In genomic region chr19:43043492-43044180, GRCh38 we compare ENCODE assay signal across 14 cellular contexts. TPM values are rescaled to one million over a fixed set of nuclear protein-coding genes. Genes with fewer than 3 reads are reported as not detected.
"Had no signal": no experiment of that assay in that cellular context is flagged by ENCODE, and none has a peak within 500 bp of the region (broad histone marks: within the 10 kb centered on the region; RNA-seq: fewer than 3 reads in every experiment).

No MANE protein-coding gene starts in this region.

RNA-seq across cellular contexts. Expression of gene PSG11, which starts 17.4 kb away (rescaled TPM):
- total RNA-seq: activated B cell treated with CpG ODN at 0.5 μM for 24 hours; activated CD4-positive, alpha-beta memory T cell treated with anti-CD3 and anti-CD28 coated beads for 36 hours; activated CD4-positive, alpha-beta memory T cell treated with anti-CD3 and anti-CD28 coated beads, Interleukin-2, amount 10 ng/mL, durations not matched to agents 7 days and 5 days; activated CD4-positive, alpha-beta T cell treated with anti-CD3 and anti-CD28 coated beads for 36 hours; activated CD4-positive, alpha-beta T cell treated with anti-CD3 and anti-CD28 coated beads, Interleukin-2, amount 10 ng/mL, durations not matched to agents 24 days and 14 days; activated CD4-positive, alpha-beta T cell treated with anti-CD3 and anti-CD28 coated beads, Interleukin-2, amount 10 ng/mL, durations not matched to agents 7 days and 5 days; activated CD8-positive, alpha-beta memory T cell treated with anti-CD3 and anti-CD28 coated beads for 36 hours; activated CD8-positive, alpha-beta memory T cell treated with anti-CD3 and anti-CD28 coated beads, Interleukin-2, amount 10 ng/mL, durations not matched to agents 7 days and 5 days; activated CD8-positive, alpha-beta T cell treated with anti-CD3 and anti-CD28 coated beads for 36 hours; activated CD8-positive, alpha-beta T cell treated with anti-CD3 and anti-CD28 coated beads, Interleukin-2, amount 10 ng/mL, durations not matched to agents 7 days and 5 days; T-cell; T-helper 1 cell treated with Interleukin-12 subunit alpha and Interleukin-12 subunit beta and Interleukin-4 antibody, amounts not matched to agents 30 ng/mL and 1 ng/mL, for 36 hours; T-helper 2 cell treated with Interferon-gamma antibody and Interleukin-4, amounts not matched to agents 100 ng/mL and 5 ng/mL, for 36 hours; WTC11 had no signal

RNA-seq across cellular contexts. Expression of gene PSG2, which starts 38.9 kb away (rescaled TPM):
- total RNA-seq: activated B cell treated with CpG ODN at 0.5 μM for 24 hours; activated CD4-positive, alpha-beta memory T cell treated with anti-CD3 and anti-CD28 coated beads for 36 hours; activated CD4-positive, alpha-beta memory T cell treated with anti-CD3 and anti-CD28 coated beads, Interleukin-2, amount 10 ng/mL, durations not matched to agents 7 days and 5 days; activated CD4-positive, alpha-beta T cell treated with anti-CD3 and anti-CD28 coated beads for 36 hours; activated CD4-positive, alpha-beta T cell treated with anti-CD3 and anti-CD28 coated beads, Interleukin-2, amount 10 ng/mL, durations not matched to agents 24 days and 14 days; activated CD4-positive, alpha-beta T cell treated with anti-CD3 and anti-CD28 coated beads, Interleukin-2, amount 10 ng/mL, durations not matched to agents 7 days and 5 days; activated CD8-positive, alpha-beta memory T cell treated with anti-CD3 and anti-CD28 coated beads for 36 hours; activated CD8-positive, alpha-beta memory T cell treated with anti-CD3 and anti-CD28 coated beads, Interleukin-2, amount 10 ng/mL, durations not matched to agents 7 days and 5 days; activated CD8-positive, alpha-beta T cell treated with anti-CD3 and anti-CD28 coated beads for 36 hours; activated CD8-positive, alpha-beta T cell treated with anti-CD3 and anti-CD28 coated beads, Interleukin-2, amount 10 ng/mL, durations not matched to agents 7 days and 5 days; T-cell; T-helper 1 cell treated with Interleukin-12 subunit alpha and Interleukin-12 subunit beta and Interleukin-4 antibody, amounts not matched to agents 30 ng/mL and 1 ng/mL, for 36 hours; T-helper 2 cell treated with Interferon-gamma antibody and Interleukin-4, amounts not matched to agents 100 ng/mL and 5 ng/mL, for 36 hours; WTC11 had no signal
